ENCODE assay signal across 21 cellular contexts in the genomic region with DNA sequence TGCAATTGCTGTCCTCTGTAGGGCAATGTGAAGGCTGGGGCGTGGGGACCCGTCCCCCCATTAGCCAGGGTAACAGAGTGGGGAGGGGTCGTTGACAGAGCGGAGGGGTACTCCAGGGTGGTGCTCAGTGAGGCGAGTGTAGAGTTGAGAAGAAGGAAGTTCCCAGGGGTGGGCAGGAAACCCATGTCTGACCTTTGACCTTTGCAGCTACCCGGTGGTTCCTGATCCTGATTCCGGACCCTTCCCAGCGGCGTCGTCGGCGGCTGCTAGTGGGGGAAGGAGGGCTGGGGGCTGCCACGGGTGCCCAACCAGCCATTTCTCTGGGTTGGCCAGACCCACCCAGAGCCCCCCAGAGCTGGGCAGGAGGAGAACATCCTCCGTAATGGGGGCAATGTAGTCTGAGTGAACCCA. TPM values are rescaled to one million over a fixed set of nuclear protein-coding genes. Genes with fewer than 3 reads are reported as not detected.
DNase-seq lines count a peak whose midpoint lies in the region; ATAC-seq and TF ChIP-seq lines count a peak whose summit lies in the region.
"Had no signal": no experiment of that assay in that cellular context is flagged by ENCODE, and none has a peak within 500 bp of the region (broad histone marks: within the 10 kb centered on the region; RNA-seq: fewer than 3 reads in every experiment).

No MANE protein-coding gene starts in this region.

- H4K20me1 ChIP-seq in BLaER1 = no peaks in the 10 kb centered on the region

- H3K4me1 Mint-ChIP-seq in endothelial cell (ENCODE audit: unreplicated experiment) (peaks cover 45% of the 10 kb centered on the region), neural crest cell (peaks cover 35% of the 10 kb centered on the region)

- H3K27ac ChIP-seq in BLaER1 = peak overlapping the region; percentile 68
- peak overlapping the region in 1 of 4 donors; percentile 19 for H3K27ac ChIP-seq in esophagus squamous epithelium
- H3K27ac ChIP-seq: SJCRH30 had no signal

- WGBS in esophagus squamous epithelium, 2 donors = 28 to 36% methylated on average over 8 to 11 of the region's 14 CpGs

- H3K9me3 ChIP-seq in BLaER1 (0 out of 2 replicates have a peak, but pooled peaks cover 4% of the 10 kb centered on the region), esophagus squamous epithelium (no peaks in the 10 kb centered on the region), mucosa of descending colon (no peaks in the 10 kb centered on the region)

- DNase-seq in KBM-7 = peak; percentile 77
- peak; percentile 82 for DNase-seq in endothelial cell (ENCODE audit: low spot score)
- DNase-seq in neural crest cell (ENCODE audit: low read depth, low spot score) = peak; percentile 38
- DNase-seq in T-helper 1 cell = no peak
- no peak for DNase-seq in Right ventricle myocardium inferior (ENCODE audit: missing footprints)
- no peak for DNase-seq in esophagus squamous epithelium (lab: John Stamatoyannopoulos, UW)
- DNase-seq in mucosa of descending colon = no peak
- DNase-seq: ACHN; activated CD4-positive, alpha-beta T cell treated with anti-CD3 and anti-CD28 coated beads, Interleukin-2, amount 10 ng/mL, durations not matched to agents 7 days and 5 days; CD8-positive, alpha-beta memory T cell; kidney glomerular epithelial cell; NCI-H146; posterior cingulate gyrus; SJCRH30; T-helper 9 cell had no signal

- H3K27me3 Mint-ChIP-seq in endothelial cell (ENCODE audit: unreplicated experiment) (peaks cover 12% of the 10 kb centered on the region), neural crest cell (ENCODE audit: low read depth) (no peaks in the 10 kb centered on the region)

- H3K4me3 ChIP-seq in BLaER1 (peak overlapping the region; percentile 11; the same call in 1 of the 2 replicates), esophagus squamous epithelium (no peak overlapping the region), mucosa of descending colon (no peak overlapping the region)
- H3K4me3 ChIP-seq: SJCRH30 had no signal

- no peak for ATAC-seq in Right ventricle myocardium inferior
- ATAC-seq in mucosa of descending colon = no peak

- in situ Hi-C loops in KBM-7 (cut with MboI; ENCODE audit: low pct_unique_long_range_greater_than_20kb, low sequenced_read_pairs) = no loop called here

- H3K27me3 ChIP-seq in BLaER1 (no peaks in the 10 kb centered on the region), esophagus squamous epithelium (peaks cover 0 to 15% (median 0%) of the 10 kb centered on the region in 4 donors)

- H3K36me3 ChIP-seq in BLaER1 (no peaks in the 10 kb centered on the region), esophagus squamous epithelium (no peaks in the 10 kb centered on the region), mucosa of descending colon (ENCODE audit: low read depth) (no peaks in the 10 kb centered on the region)
- H3K36me3 ChIP-seq: SJCRH30 had no signal

- H3K4me1 ChIP-seq in BLaER1 (peaks cover 77% of the 10 kb centered on the region), esophagus squamous epithelium (peaks cover 0 to 27% (median 8%) of the 10 kb centered on the region in 3 donors), mucosa of descending colon (ENCODE audit: low read depth) (peaks cover 6% of the 10 kb centered on the region)
- H3K4me1 ChIP-seq: SJCRH30 had no signal

- TF ChIP-seq CTCF in endothelial cell (IDR thresholded peaks at IDR 0.05; ENCODE audit: unreplicated experiment) = no peak
- TF ChIP-seq CTCF in neural crest cell (conservative IDR thresholded peaks at IDR 0.05) = no peak
- TF ChIP-seq CTCF in esophagus squamous epithelium (IDR thresholded peaks at IDR 0.05) = no peak
- no peak for TF ChIP-seq CTCF in mucosa of descending colon (IDR thresholded peaks at IDR 0.05)

- peak overlapping the region; percentile 69 for H3K4me2 ChIP-seq in BLaER1

- H3K4me3 Mint-ChIP-seq in endothelial cell (ENCODE audit: unreplicated experiment) (peak overlapping the region; percentile 86), neural crest cell (no peak overlapping the region)
- H3K4me3 Mint-ChIP-seq: activated CD4-positive, alpha-beta T cell treated with anti-CD3 and anti-CD28 coated beads, Interleukin-2, amount 10 ng/mL, durations not matched to agents 7 days and 5 days; activated naive CD4-positive, alpha-beta T cell treated with anti-CD3 and anti-CD28 coated beads, Interleukin-2, amount 50 U/mL, for 24 hours; brain; CD8-positive, alpha-beta memory T cell; stimulated activated naive CD8-positive, alpha-beta T cell treated with anti-CD3 and anti-CD28 coated beads, Interleukin-15, Interleukin-2, amounts not matched to agents 100 ng/mL and 50 ng/mL, for 24 hours had no signal

- H3K36me3 Mint-ChIP-seq in endothelial cell (ENCODE audit: low read depth, unreplicated experiment) (peaks cover 7% of the 10 kb centered on the region), neural crest cell (ENCODE audit: low read depth) (no peaks in the 10 kb centered on the region)
- H3K36me3 Mint-ChIP-seq: activated naive CD4-positive, alpha-beta T cell treated with anti-CD3 and anti-CD28 coated beads, Interleukin-2, amount 50 U/mL, for 24 hours; brain had no signal

- intact Hi-C loops in Right ventricle myocardium inferior (cut with DNase I) = no loop called here
- intact Hi-C loops in esophagus squamous epithelium (cut with DNase I) = no loop called here
- intact Hi-C loops in mucosa of descending colon (cut with DNase I, micrococcal nuclease) = no loop called here

- no peak overlapping the region for H3K9ac ChIP-seq in BLaER1

- H3K27ac Mint-ChIP-seq in endothelial cell (ENCODE audit: unreplicated experiment) (peak overlapping the region; percentile 100), neural crest cell (ENCODE audit: unreplicated experiment) (peak overlapping the region; percentile 84)
- H3K27ac Mint-ChIP-seq: activated CD4-positive, alpha-beta T cell treated with anti-CD3 and anti-CD28 coated beads, Interleukin-2, amount 10 ng/mL, durations not matched to agents 7 days and 5 days; activated naive CD4-positive, alpha-beta T cell treated with anti-CD3 and anti-CD28 coated beads, Interleukin-2, amount 50 U/mL, for 24 hours; brain; stimulated activated naive CD8-positive, alpha-beta T cell treated with anti-CD3 and anti-CD28 coated beads, Interleukin-15, Interleukin-2, amounts not matched to agents 100 ng/mL and 50 ng/mL, for 24 hours had no signal

- H3K9me3 Mint-ChIP-seq in endothelial cell (ENCODE audit: unreplicated experiment) = no peaks in the 10 kb centered on the region
- H3K9me3 Mint-ChIP-seq in neural crest cell = peaks cover 3% of the 10 kb centered on the region
- H3K9me3 Mint-ChIP-seq: activated naive CD4-positive, alpha-beta T cell treated with anti-CD3 and anti-CD28 coated beads, Interleukin-2, amount 50 U/mL, for 24 hours; stimulated activated naive CD8-positive, alpha-beta T cell treated with anti-CD3 and anti-CD28 coated beads, Interleukin-15, Interleukin-2, amounts not matched to agents 100 ng/mL and 50 ng/mL, for 24 hours had no signal

- TF ChIP-seq POLR2A in esophagus squamous epithelium (IDR thresholded peaks at IDR 0.05) = no peak

RNA-seq across cellular contexts. Expression of a gene that starts 2.1 kb away (rescaled TPM):
- total RNA-seq in endothelial cell (ENCODE audit: unreplicated experiment) (1,569 TPM), neural crest cell (0.82 and 1.8 TPM in 2 replicates), Right ventricle myocardium inferior (29.0 TPM), esophagus squamous epithelium (10 to 100 TPM in 3 of 4 donors, 1 to 10 TPM in 1; 9.1 to 38.3 (median 25.7) TPM), mucosa of descending colon (10 to 100 TPM; 22.2 to 42.2 (median 32.8) TPM)
- total RNA-seq: activated CD4-positive, alpha-beta T cell treated with anti-CD3 and anti-CD28 coated beads, Interleukin-2, amount 10 ng/mL, durations not matched to agents 7 days and 5 days; CD8-positive, alpha-beta memory T cell; LHCN-M2; NCI-H460; SJCRH30 had no signal

RNA-seq across cellular contexts. Expression of a gene that starts 14.8 kb away (rescaled TPM):
- 2.7 TPM for total RNA-seq in endothelial cell (ENCODE audit: unreplicated experiment)
- not detected in 2 replicates for total RNA-seq in neural crest cell
- total RNA-seq in Right ventricle myocardium inferior = not detected
- total RNA-seq in esophagus squamous epithelium = not detected
- under 1 TPM in 2 of 3 donors, not detected in 1; 0.53 to 0.54 TPM for total RNA-seq in mucosa of descending colon
- total RNA-seq: LHCN-M2, NCI-H460, SJCRH30 had no signal

RNA-seq across cellular contexts. Expression of a gene that starts 26.2 kb away (rescaled TPM):
- total RNA-seq in endothelial cell (ENCODE audit: unreplicated experiment) (97.8 TPM), neural crest cell (not detected in 2 replicates), Right ventricle myocardium inferior (54.5 TPM), esophagus squamous epithelium (10 to 100 TPM in 3 of 4 donors, 1 to 10 TPM in 1; 4.1 to 66.8 (median 31.0) TPM), mucosa of descending colon (10 to 100 TPM in 2 of 3 donors, 1 to 10 TPM in 1; 9.7 to 72.6 (median 28.2) TPM)

RNA-seq across cellular contexts. Expression of a gene that starts 40.6 kb away (rescaled TPM):
- total RNA-seq in endothelial cell (ENCODE audit: unreplicated experiment) (107 TPM), neural crest cell (47.6 and 48.1 TPM in 2 replicates), Right ventricle myocardium inferior (19.9 TPM), esophagus squamous epithelium (10 to 100 TPM; 54.0 to 96.3 (median 61.7) TPM), mucosa of descending colon (10 to 100 TPM; 42.7 to 53.3 (median 52.1) TPM)

RNA-seq across cellular contexts. Expression of a gene that starts 41.9 kb away (rescaled TPM):
- total RNA-seq in endothelial cell (ENCODE audit: unreplicated experiment) (27.3 TPM), neural crest cell (57.8 TPM in 2 replicates), Right ventricle myocardium inferior (11.5 TPM), esophagus squamous epithelium (10 to 100 TPM; 22.7 to 34.9 (median 31.4) TPM), mucosa of descending colon (10 to 100 TPM; 16.1 to 24.3 (median 16.8) TPM)

Comparison
In these comparisons a context has a peak if more than half of its experiments do, and no peak if none do; other contexts are left out.
1. DNase-seq: peak in KBM-7 (single experiment), endothelial cell (single experiment) and neural crest cell (single experiment); none in T-helper 1 cell (0 of 5), Right ventricle myocardium inferior (single experiment), esophagus squamous epithelium (single experiment) and mucosa of descending colon (0 of 3).
2. RNA of a gene that starts 2.1 kb away (total RNA-seq): 1,569 TPM in endothelial cell (single experiment); 22.2 to 42.2 TPM in mucosa of descending colon, 29.0 TPM in Right ventricle myocardium inferior (single experiment), 9.1 to 38.3 TPM in esophagus squamous epithelium and 0.82 to 1.8 TPM in neural crest cell; every median in the first group is over 10 times any median in the second.